In genomic region chr6:2244261-2245102, GRCh38 we compare ENCODE assay signal across 8 cellular contexts. TPM values are rescaled to one million over a fixed set of nuclear protein-coding genes. Genes with fewer than 3 reads are reported as not detected.
DNase-seq lines count a peak whose midpoint lies in the region; ATAC-seq and TF ChIP-seq lines count a peak whose summit lies in the region.

No MANE protein-coding gene starts in this region.

- H3K27ac ChIP-seq in cardiac muscle cell (no peak overlapping the region), ectodermal cell (ENCODE audit: insufficient read depth, low read depth, low read length, poor library complexity, severe bottlenecking) (no peak overlapping the region)
- peak overlapping the region; percentile 96 for H3K27ac ChIP-seq in naive thymus-derived CD4-positive, alpha-beta T cell (ENCODE audit: low read depth, low read length)

- DNase-seq in cardiac muscle cell (ENCODE audit: low read depth in 1 of 2, low spot score in 1 of 2) (peak in 1 of 2 donors; percentile 9), Right ventricle myocardium inferior (ENCODE audit: missing footprints) (no peak), NCI-H526 treated with DMSO at 0.1 percent for 48 hours (lab: John Stamatoyannopoulos, UW) (peak; percentile 27), dedifferentiated amniotic fluid mesenchymal stem cell (ENCODE audit: extremely low spot score) (no peak)
- peak in 1 of 9 donors; percentile 0 for DNase-seq in naive thymus-derived CD4-positive, alpha-beta T cell

- H3K27me3 ChIP-seq in cardiac muscle cell (peaks cover 5% of the 10 kb centered on the region), ectodermal cell (ENCODE audit: control insufficient read depth, insufficient read depth, low read length, poor library complexity, severe bottlenecking) (peaks cover 15% of the 10 kb centered on the region)
- no peaks in the 10 kb centered on the region for H3K27me3 ChIP-seq in naive thymus-derived CD4-positive, alpha-beta T cell (ENCODE audit: control insufficient read depth in 2 of 2, insufficient read depth in 2 of 2, low read length in 2 of 2)

- ATAC-seq in Right ventricle myocardium inferior = no peak
- ATAC-seq in naive thymus-derived CD4-positive, alpha-beta T cell = no peak
- no peak for ATAC-seq in GM18909 (IDR thresholded peaks at IDR 0.05; ENCODE audit: poor library complexity, unreplicated experiment)
- no peak for ATAC-seq in GM21390 (IDR thresholded peaks at IDR 0.05; ENCODE audit: unreplicated experiment)

- H3K36me3 ChIP-seq in cardiac muscle cell (no peaks in the 10 kb centered on the region), ectodermal cell (ENCODE audit: control insufficient read depth, insufficient read depth, low read length) (no peaks in the 10 kb centered on the region)
- H3K36me3 ChIP-seq in naive thymus-derived CD4-positive, alpha-beta T cell (ENCODE audit: control insufficient read depth in 2 of 3, insufficient read depth in 3 of 3, low read length in 3 of 3) = peaks cover 0 to 10% (median 0%) of the 10 kb centered on the region in 3 experiments

- CTCF ChIA-PET in naive thymus-derived CD4-positive, alpha-beta T cell (lab: Charles Lee) = no interaction called here

- no peaks in the 10 kb centered on the region for H3K4me1 ChIP-seq in cardiac muscle cell (ENCODE audit: low read depth)
- H3K4me1 ChIP-seq in ectodermal cell (ENCODE audit: control insufficient read depth, insufficient read depth, low read length) = peaks cover 3% of the 10 kb centered on the region
- H3K4me1 ChIP-seq in naive thymus-derived CD4-positive, alpha-beta T cell (ENCODE audit: control insufficient read depth in 2 of 2, insufficient read depth in 2 of 2, low read length in 2 of 2) = peaks cover 15 to 18% of the 10 kb centered on the region in 2 donors

- peaks cover 0 to 2% (median 0%) of the 10 kb centered on the region in 11 donors for H3K9me3 Mint-ChIP-seq in naive thymus-derived CD4-positive, alpha-beta T cell

- H3K9me3 ChIP-seq in cardiac muscle cell (ENCODE audit: low read depth) (no peaks in the 10 kb centered on the region), ectodermal cell (ENCODE audit: control insufficient read depth, low read length) (no peaks in the 10 kb centered on the region)
- no peaks in the 10 kb centered on the region for H3K9me3 ChIP-seq in naive thymus-derived CD4-positive, alpha-beta T cell (ENCODE audit: control insufficient read depth in 2 of 3, low read length in 3 of 3)

- intact Hi-C loops in Right ventricle myocardium inferior (cut with DNase I) = no loop called here
- intact Hi-C loops in naive thymus-derived CD4-positive, alpha-beta T cell (cut with micrococcal nuclease) = loop anchor here (1.0 to 10.0 kb wide), 14 partner anchors 22 to 1893 kb away; partner anchors contain the start of genes ECI2 (in 2 of the 2), WRNIP1 (in 2 of the 2), BPHL (in 1 of the 2) and EXOC2 (in 1 of the 2)

- H3K4me3 Mint-ChIP-seq in naive thymus-derived CD4-positive, alpha-beta T cell = peak overlapping the region; percentile 86 to 97 (median 92)

- H3K36me3 Mint-ChIP-seq in naive thymus-derived CD4-positive, alpha-beta T cell = peaks cover 3 to 9% (median 5%) of the 10 kb centered on the region in 5 donors

- TF ChIP-seq CTCF in cardiac muscle cell (IDR thresholded peaks at IDR 0.05; ENCODE audit: low read depth, low read length) = no peak

- peak overlapping the region; percentile 80 for H3K4me3 ChIP-seq in cardiac muscle cell
- H3K4me3 ChIP-seq in ectodermal cell (ENCODE audit: insufficient read depth, low read depth, low read length) = peak overlapping the region; percentile 84
- H3K4me3 ChIP-seq in naive thymus-derived CD4-positive, alpha-beta T cell (ENCODE audit: low read length) = peak overlapping the region; percentile 90

- no peaks in the 10 kb centered on the region for H3K27me3 Mint-ChIP-seq in naive thymus-derived CD4-positive, alpha-beta T cell

- POLR2A ChIA-PET in naive thymus-derived CD4-positive, alpha-beta T cell (lab: Charles Lee) = no interaction called here

- H3K4me1 Mint-ChIP-seq in naive thymus-derived CD4-positive, alpha-beta T cell = peaks cover 40 to 79% (median 64%) of the 10 kb centered on the region in 7 donors

- peak overlapping the region; percentile 68 to 92 (median 90) for H3K27ac Mint-ChIP-seq in naive thymus-derived CD4-positive, alpha-beta T cell

- WGBS in ectodermal cell, 2 experiments = 29% methylated on average over 32 of the region's 32 CpGs

RNA-seq across cellular contexts. Expression of gene GMDS, which starts 0.9 kb away (rescaled TPM):
- total RNA-seq in cardiac muscle cell (6.3 and 14.7 TPM in 2 replicates), Right ventricle myocardium inferior (5.3 TPM)
- 6.9 and 17.7 TPM in 2 replicates for polyA plus RNA-seq in cardiac muscle cell
- 15.2 TPM for polyA plus RNA-seq in ectodermal cell (2013, experiment 1 of 4)
- polyA plus RNA-seq in ectodermal cell (2013, experiment 2 of 4) = 11.7 TPM
- polyA plus RNA-seq in ectodermal cell (2013, experiment 3 of 4) = 10.2 TPM
- 9.8 TPM for polyA plus RNA-seq in ectodermal cell (2013, experiment 4 of 4)
- total RNA-seq in naive thymus-derived CD4-positive, alpha-beta T cell = 10 to 100 TPM; 12.7 to 33.9 (median 18.3) TPM
- polyA plus RNA-seq in naive thymus-derived CD4-positive, alpha-beta T cell = 10 to 100 TPM; 16.0 to 20.8 TPM
